9 cellular contexts compared by ENCODE assay signal in genomic region chr14:102215071-102215470, GRCh38.
A peak's percentile ranks its signal among the peaks of the same experiment; 100 is the strongest.
DNase-seq lines count a peak whose midpoint lies in the region; ATAC-seq and TF ChIP-seq lines count a peak whose summit lies in the region.
"Had no signal": no experiment of that assay in that cellular context is flagged by ENCODE, and none has a peak within 500 bp of the region (broad histone marks: within the 10 kb centered on the region; RNA-seq: fewer than 3 reads in every experiment).

No MANE protein-coding gene starts in this region.

- H3K36me3 ChIP-seq in BLaER1 treated with 17β-estradiol and CSF1 and Interleukin-3, amounts not matched to agents 10 nM and 100 nM: peaks cover 21 to 68% (median 38%) of the 10 kb centered on the region in 11 experiments
- H3K36me3 ChIP-seq in heart left ventricle (peaks cover 0 to 43% (median 16%) of the 10 kb centered on the region in 9 donors), prostate gland (no peaks in the 10 kb centered on the region)

- DNase-seq in amygdala (lab: John Stamatoyannopoulos, UW) (peak in 43 of 56 donors; percentile 17 to 83 (median 54)), heart left ventricle (peak in 4 of 5 donors; percentile 44 to 55 (median 52)), prostate gland (ENCODE audit: low spot score) (peak; percentile 72), SKM-1 treated with dmso at 0.1 percent for 144 hours (lab: John Stamatoyannopoulos, UW; ENCODE audit: unreplicated experiment) (no peak), SIG-M5 treated with dmso at 0.1 percent for 504 hours (lab: John Stamatoyannopoulos, UW; ENCODE audit: unreplicated experiment) (no peak)
- no peak for DNase-seq in effector CD8-positive, alpha-beta T cell (lab: John Stamatoyannopoulos, UW)
- DNase-seq: lower lobe of right lung had no signal

- peak overlapping the region; percentile 34 to 83 (median 61); a peak in 21 of 22 replicates for H3K4me2 ChIP-seq in BLaER1 treated with 17β-estradiol and CSF1 and Interleukin-3, amounts not matched to agents 10 nM and 100 nM

- H4K20me1 ChIP-seq in BLaER1 treated with 17β-estradiol and CSF1 and Interleukin-3, amounts not matched to agents 10 nM and 100 nM: peaks cover 74 to 99% (median 89%) of the 10 kb centered on the region in 11 experiments

- WGBS in heart left ventricle, 4 donors: 38 to 63% (median 41%) methylated on average over 12 of the region's 12 CpGs
- 11% methylated on average over 12 of the region's 12 CpGs for WGBS in prostate gland

- no peaks in the 10 kb centered on the region for H3K9me3 ChIP-seq in BLaER1 treated with 17β-estradiol and CSF1 and Interleukin-3, amounts not matched to agents 10 nM and 100 nM (replicated peaks in 1 of 11)
- H3K9me3 ChIP-seq in heart left ventricle (no peaks in the 10 kb centered on the region), prostate gland (no peaks in the 10 kb centered on the region)
- H3K9me3 ChIP-seq: lower lobe of right lung had no signal

- H3K9ac ChIP-seq in BLaER1 treated with 17β-estradiol and CSF1 and Interleukin-3, amounts not matched to agents 10 nM and 100 nM: peak overlapping the region in 2 of 11 experiments; percentile 36 to 45; a peak in 1 of 22 replicates

- TF ChIP-seq POLR2A in heart left ventricle (IDR thresholded peaks at IDR 0.05): no peak
- no peak for TF ChIP-seq POLR2A in prostate gland (IDR thresholded peaks at IDR 0.05)

- H3K27ac ChIP-seq in BLaER1 treated with 17β-estradiol and CSF1 and Interleukin-3, amounts not matched to agents 10 nM and 100 nM: peak overlapping the region in 1 of 11 experiments; percentile 44; a peak in 2 of 22 replicates
- H3K27ac ChIP-seq in heart left ventricle (peak overlapping the region; percentile 7 to 78 (median 54)), prostate gland (peak overlapping the region in 1 of 2 donors; percentile 23)
- H3K27ac ChIP-seq: lower lobe of right lung had no signal

- H3K27me3 ChIP-seq in BLaER1 treated with 17β-estradiol and CSF1 and Interleukin-3, amounts not matched to agents 10 nM and 100 nM: no peaks in the 10 kb centered on the region
- H3K27me3 ChIP-seq in heart left ventricle (no peaks in the 10 kb centered on the region), prostate gland (replicated peaks; ENCODE audit: insufficient read depth) (no peaks in the 10 kb centered on the region)

- peaks cover 29 to 56% (median 52%) of the 10 kb centered on the region in 10 experiments for H3K4me1 ChIP-seq in BLaER1 treated with 17β-estradiol and CSF1 and Interleukin-3, amounts not matched to agents 10 nM and 100 nM
- peaks cover 0 to 52% (median 27%) of the 10 kb centered on the region in 12 donors for H3K4me1 ChIP-seq in heart left ventricle
- peaks cover 6% of the 10 kb centered on the region for H3K4me1 ChIP-seq in prostate gland (replicated peaks)

- intact Hi-C loops in heart left ventricle (cut with DNase I) (loop anchor here in 3 of 10 donors (10.0 kb wide), 2 partner anchors 130 to 170 kb away; partner anchors contain the start of gene HSP90AA1 (in 2 of the 3)), prostate gland (cut with DNase I) (no loop called here)

- no peak for TF ChIP-seq CTCF in heart left ventricle (IDR thresholded peaks at IDR 0.05)
- no peak for TF ChIP-seq CTCF in prostate gland (IDR thresholded peaks at IDR 0.05)

- ATAC-seq in heart left ventricle: peak; percentile 64 to 80 (median 76)
- no peak for ATAC-seq in GM19395 (IDR thresholded peaks at IDR 0.05; ENCODE audit: unreplicated experiment)

- no peak overlapping the region for H3K4me3 ChIP-seq in BLaER1 treated with 17β-estradiol and CSF1 and Interleukin-3, amounts not matched to agents 10 nM and 100 nM
- H3K4me3 ChIP-seq in heart left ventricle (no peak overlapping the region), prostate gland (no peak overlapping the region)
- H3K4me3 ChIP-seq: lower lobe of right lung had no signal

Comparison
In these comparisons a context has a peak if more than half of its experiments do, and no peak if none do; other contexts are left out.
1. DNase-seq: peak in amygdala (43 of 56), heart left ventricle (4 of 5) and prostate gland (single experiment); none in SKM-1 treated with dmso at 0.1 percent for 144 hours (single experiment), SIG-M5 treated with dmso at 0.1 percent for 504 hours (single experiment) and effector CD8-positive, alpha-beta T cell (single experiment).